In the genomic region with DNA sequence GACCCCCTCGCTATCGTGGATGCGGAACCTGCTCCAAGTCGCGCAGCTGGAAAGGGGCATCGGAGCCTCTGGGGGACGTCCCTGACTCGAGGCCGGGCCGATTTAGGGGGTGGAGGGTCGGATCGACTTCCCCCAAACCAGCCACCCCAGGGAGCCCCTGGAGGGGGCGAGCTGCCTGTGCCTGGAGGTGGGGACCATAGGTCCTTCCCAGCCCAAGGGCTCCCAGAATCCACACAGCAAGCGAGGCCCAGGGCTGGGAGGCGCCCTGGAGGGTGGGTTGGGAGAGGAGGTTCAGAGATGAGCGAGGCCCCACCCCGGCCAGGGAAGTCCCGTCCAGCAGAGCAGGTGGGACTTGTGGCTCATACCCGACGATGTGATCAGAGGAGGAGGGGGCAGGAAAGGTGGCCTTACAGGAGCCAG, we compare ENCODE assay signal across 8 cellular contexts.
A peak's percentile ranks its signal among the peaks of the same experiment; 100 is the strongest.
DNase-seq lines count a peak whose midpoint lies in the region; ATAC-seq, FAIRE-seq and TF ChIP-seq lines count a peak whose summit lies in the region.
"Had no signal": no experiment of that assay in that cellular context is flagged by ENCODE, and none has a peak within 500 bp of the region (broad histone marks: within the 10 kb centered on the region; RNA-seq: fewer than 3 reads in every experiment).

No MANE protein-coding gene starts in this region.

- no peak for TF ChIP-seq POLR2A in GM12891 (IDR thresholded peaks at IDR 0.05; ENCODE audit: low read depth, low read length)

- ATAC-seq in T-helper 17 cell = no peak
- peak; percentile 26 for ATAC-seq in memory B cell (ENCODE audit: low read depth)
- ATAC-seq in GM21737 (IDR thresholded peaks at IDR 0.05; ENCODE audit: unreplicated experiment) = no peak
- no peak for ATAC-seq in GM21723 (IDR thresholded peaks at IDR 0.05; ENCODE audit: unreplicated experiment)
- ATAC-seq: activated CD4-positive, CD25-positive, alpha-beta regulatory T cell treated with anti-CD3 and anti-CD28 coated beads, Interleukin-2, amount 50 U/mL, for 24 hours had no signal

- peaks cover 49% of the 10 kb centered on the region for H3K27me3 Mint-ChIP-seq in T-helper 17 cell
- H3K27me3 Mint-ChIP-seq in memory B cell = peaks cover 25% of the 10 kb centered on the region

- peak; percentile 44 for DNase-seq in COLO668 (lab: John Stamatoyannopoulos, UW; ENCODE audit: unreplicated experiment)
- peak; percentile 58 for DNase-seq in GM12891 (ENCODE audit: insufficient read length, low spot score)
- no peak for DNase-seq in T-helper 17 cell
- DNase-seq in memory B cell (ENCODE audit: low spot score in 2 of 2) = no peak
- no peak for DNase-seq in NCI-H526 treated with DMSO at 0.1 percent for 48 hours (lab: John Stamatoyannopoulos, UW)

- no peaks in the 10 kb centered on the region for H3K9me3 Mint-ChIP-seq in memory B cell

- H3K4me1 Mint-ChIP-seq in T-helper 17 cell = peaks cover 16% of the 10 kb centered on the region
- H3K4me1 Mint-ChIP-seq in memory B cell = peaks cover 12% of the 10 kb centered on the region

- H3K9me3 ChIP-seq in T-helper 17 cell (ENCODE audit: control insufficient read depth, low read length, poor library complexity, severe bottlenecking) = no peaks in the 10 kb centered on the region

- peak overlapping the region; percentile 11 for H3K27ac Mint-ChIP-seq in T-helper 17 cell
- peak overlapping the region; percentile 42 for H3K27ac Mint-ChIP-seq in memory B cell

- no peak for FAIRE-seq in GM12891 (lab: Jason Lieb, UNC)

- peak overlapping the region; percentile 84 for H3K4me3 Mint-ChIP-seq in T-helper 17 cell
- peak overlapping the region; percentile 88 for H3K4me3 Mint-ChIP-seq in memory B cell

- peaks cover 7% of the 10 kb centered on the region for H3K36me3 Mint-ChIP-seq in T-helper 17 cell (ENCODE audit: low read depth)
- peaks cover 4% of the 10 kb centered on the region for H3K36me3 Mint-ChIP-seq in memory B cell

TF ChIP-seq in GM12891, 5 proteins besides CTCF, POLR2A, EP300 and RAD21:
- TF ChIP-seq SPI1 (IDR thresholded peaks at IDR 0.05; ENCODE audit: low read depth, low read length) (no peak), POU2F2 (IDR thresholded peaks at IDR 0.05; ENCODE audit: low read depth, low read length) (no peak), POLR2AphosphoS5 (IDR thresholded peaks at IDR 0.05; ENCODE audit: low read depth, low read length) (no peak), TAF1 (IDR thresholded peaks at IDR 0.05; ENCODE audit: low read depth, low read length) (no peak), PAX5 (IDR thresholded peaks at IDR 0.05; ENCODE audit: insufficient read depth, low read length, severe bottlenecking) (no peak)

Comparison
In these comparisons a context has a peak if more than half of its experiments do, and no peak if none do; other contexts are left out.
1. DNase-seq: peak in COLO668 (single experiment) and GM12891 (single experiment); none in T-helper 17 cell (0 of 3), memory B cell (0 of 2) and NCI-H526 treated with DMSO at 0.1 percent for 48 hours (single experiment).